33 cellular contexts compared by ENCODE assay signal in the genomic region with DNA sequence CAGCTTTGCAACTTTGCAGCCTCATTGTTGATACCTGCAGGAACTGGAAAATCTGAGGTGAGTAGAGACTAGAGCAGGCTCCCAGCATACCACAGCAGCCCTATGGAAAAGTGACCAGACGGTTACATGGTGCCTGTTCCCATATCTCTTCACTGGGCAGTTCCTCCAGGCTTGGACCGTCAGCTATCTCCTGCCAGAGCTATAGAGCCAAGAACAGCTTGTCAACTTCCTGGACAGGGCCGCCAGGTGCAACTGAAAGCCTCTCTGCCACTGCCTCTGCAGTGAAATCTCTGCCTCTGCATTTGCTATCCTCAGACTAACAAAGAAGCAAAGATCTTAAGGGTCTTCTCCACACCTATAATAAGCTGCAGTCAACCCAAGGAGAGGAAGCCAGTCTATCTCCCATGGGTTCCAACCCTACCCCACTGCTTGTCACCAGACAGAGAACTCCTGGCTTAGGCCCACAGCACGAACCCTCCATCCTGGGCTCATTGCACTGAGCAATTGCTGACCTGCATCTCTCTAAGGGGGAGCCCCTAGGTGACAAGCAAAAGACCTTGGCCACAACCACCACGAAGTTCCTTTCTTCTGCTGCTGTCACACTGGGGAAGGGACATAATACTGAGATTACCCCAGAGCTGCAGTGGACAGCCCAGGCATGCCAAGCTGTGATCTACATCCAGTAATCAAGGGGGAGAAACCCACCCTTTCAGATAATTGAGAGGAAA.
"Had no signal": no experiment of that assay in that cellular context is flagged by ENCODE, and none has a peak within 500 bp of the region (broad histone marks: within the 10 kb centered on the region; RNA-seq: fewer than 3 reads in every experiment).

No MANE protein-coding gene starts in this region.

- ATAC-seq: activated CD8-positive, alpha-beta T cell treated with anti-CD3 and anti-CD28 coated beads for 36 hours; activated naive CD4-positive, alpha-beta T cell treated with anti-CD3 and anti-CD28 coated beads, Interleukin-2, amount 50 U/mL, for 72 hours; activated T-cell treated with anti-CD3 and anti-CD28 coated beads, Interleukin-2, amount 50 U/mL, for 4 hours; activated T-cell treated with anti-CD3 and anti-CD28 coated beads, Interleukin-2, amount 50 U/mL, for 72 hours; activated T-helper 17 cell treated with anti-CD3 and anti-CD28 coated beads, Interleukin-2, amount 50 U/mL, for 72 hours; body of pancreas; T-cell; T-helper 17 cell had no signal

- DNase-seq: activated B cell treated with CpG ODN at 0.5 μM for 24 hours; activated CD4-positive, alpha-beta memory T cell treated with anti-CD3 and anti-CD28 coated beads for 36 hours; activated CD4-positive, alpha-beta T cell treated with anti-CD3 and anti-CD28 coated beads for 4 hours; activated CD4-positive, alpha-beta T cell treated with anti-CD3 and anti-CD28 coated beads, Interleukin-2, amount 10 ng/mL, durations not matched to agents 24 days and 14 days; activated CD4-positive, alpha-beta T cell treated with anti-CD3 and anti-CD28 coated beads, Interleukin-2, amount 50 U/mL, for 1 hour; activated CD4-positive, alpha-beta T cell treated with anti-CD3 and anti-CD28 coated beads, Interleukin-2, amount 50 U/mL, for 4 hours; activated CD4-positive, CD25-positive, alpha-beta regulatory T cell treated with anti-CD3 and anti-CD28 coated beads, Interleukin-2, amount 50 U/mL, for 72 hours; activated CD8-positive, alpha-beta memory T cell treated with anti-CD3 and anti-CD28 coated beads, Interleukin-2, amount 50 U/mL, for 4 hours; activated CD8-positive, alpha-beta T cell treated with anti-CD3 and anti-CD28 coated beads for 36 hours; activated effector memory CD4-positive, alpha-beta T cell treated with anti-CD3 and anti-CD28 coated beads, Interleukin-2, amount 50 U/mL, for 16 hours; activated gamma-delta T cell treated with Interleukin-2 at 50 U/mL for 16 hours; activated naive CD4-positive, alpha-beta T cell; activated naive CD4-positive, alpha-beta T cell treated with anti-CD3 and anti-CD28 coated beads for 36 hours; activated naive CD4-positive, alpha-beta T cell treated with anti-CD3 and anti-CD28 coated beads, Interleukin-2, amount 50 U/mL, for 16 hours; activated naive CD8-positive, alpha-beta T cell treated with anti-CD3 and anti-CD28 coated beads for 36 hours; activated T-cell treated with anti-CD3 and anti-CD28 coated beads for 4 hours; activated T-cell treated with anti-CD3 and anti-CD28 coated beads, Interleukin-2, amount 50 U/mL, for 1 hour; activated T-cell treated with anti-CD3 and anti-CD28 coated beads, Interleukin-2, amount 50 U/mL, for 4 hours; activated T-cell treated with anti-CD3 and anti-CD28 coated beads, Interleukin-2, amount 50 U/mL, for 72 hours; adrenal gland; amniotic stem cell; aorta; body of pancreas; brain microvascular endothelial cell; central memory CD4-positive, alpha-beta T cell; T-cell; T-helper 17 cell; T-helper 9 cell had no signal

- H3K27me3 Mint-ChIP-seq: activated B cell treated with CpG ODN at 0.5 μM for 24 hours; activated CD4-positive, alpha-beta memory T cell treated with anti-CD3 and anti-CD28 coated beads for 36 hours; activated CD4-positive, alpha-beta T cell treated with anti-CD3 and anti-CD28 coated beads, Interleukin-2, amount 10 ng/mL, durations not matched to agents 24 days and 14 days; activated CD8-positive, alpha-beta T cell treated with anti-CD3 and anti-CD28 coated beads for 36 hours; activated naive CD8-positive, alpha-beta T cell treated with anti-CD3 and anti-CD28 coated beads for 36 hours; activated T-helper 17 cell treated with anti-CD3 and anti-CD28 coated beads, Interleukin-2, amount 50 U/mL, for 72 hours; T-cell; T-helper 17 cell had no signal

- H3K27ac Mint-ChIP-seq: activated B cell treated with CpG ODN at 0.5 μM for 24 hours; activated CD4-positive, alpha-beta memory T cell treated with anti-CD3 and anti-CD28 coated beads for 36 hours; activated CD4-positive, alpha-beta T cell treated with anti-CD3 and anti-CD28 coated beads, Interleukin-2, amount 10 ng/mL, durations not matched to agents 24 days and 14 days; activated CD8-positive, alpha-beta T cell treated with anti-CD3 and anti-CD28 coated beads for 36 hours; activated naive CD4-positive, alpha-beta T cell treated with anti-CD3 and anti-CD28 coated beads for 36 hours; activated naive CD4-positive, alpha-beta T cell treated with anti-CD3 and anti-CD28 coated beads, Interleukin-2, amount 50 U/mL, for 72 hours; activated naive CD8-positive, alpha-beta T cell treated with anti-CD3 and anti-CD28 coated beads for 36 hours; activated T-cell treated with anti-CD3 and anti-CD28 coated beads, Interleukin-2, amount 50 U/mL, for 72 hours; activated T-helper 1 cell treated with anti-CD3 and anti-CD28 coated beads, Interleukin-12 subunit alpha, Interleukin-12 subunit beta, Interleukin-2, Interleukin-4 antibody, amounts not matched to agents 30 ng/mL and 10 ng/mL and 1 ng/mL, durations not matched to agents 14 hours and 24 hours and 36 hours; activated T-helper 17 cell treated with anti-CD3 and anti-CD28 coated beads, Interleukin-2, amount 50 U/mL, for 72 hours; T-cell; T-helper 17 cell had no signal

- H3K27ac ChIP-seq: adrenal gland, body of pancreas, brain microvascular endothelial cell, breast epithelium, VCaP had no signal

- H3K4me3 Mint-ChIP-seq: activated B cell treated with CpG ODN at 0.5 μM for 24 hours; activated CD4-positive, alpha-beta memory T cell treated with anti-CD3 and anti-CD28 coated beads for 36 hours; activated CD4-positive, alpha-beta T cell treated with anti-CD3 and anti-CD28 coated beads, Interleukin-2, amount 10 ng/mL, durations not matched to agents 24 days and 14 days; activated CD8-positive, alpha-beta T cell treated with anti-CD3 and anti-CD28 coated beads for 36 hours; activated naive CD4-positive, alpha-beta T cell treated with anti-CD3 and anti-CD28 coated beads for 36 hours; activated naive CD8-positive, alpha-beta T cell treated with anti-CD3 and anti-CD28 coated beads for 36 hours; activated T-cell treated with anti-CD3 and anti-CD28 coated beads, Interleukin-2, amount 50 U/mL, for 4 hours; activated T-cell treated with anti-CD3 and anti-CD28 coated beads, Interleukin-2, amount 50 U/mL, for 72 hours; activated T-helper 1 cell treated with anti-CD3 and anti-CD28 coated beads, Interleukin-12 subunit alpha, Interleukin-12 subunit beta, Interleukin-2, Interleukin-4 antibody, amounts not matched to agents 30 ng/mL and 10 ng/mL and 1 ng/mL, durations not matched to agents 14 hours and 24 hours and 36 hours; activated T-helper 17 cell treated with anti-CD3 and anti-CD28 coated beads, Interleukin-2, amount 50 U/mL, for 72 hours; T-cell; T-helper 17 cell had no signal

- H3K36me3 Mint-ChIP-seq: activated CD4-positive, alpha-beta memory T cell treated with anti-CD3 and anti-CD28 coated beads for 36 hours; activated naive CD4-positive, alpha-beta T cell treated with anti-CD3 and anti-CD28 coated beads, Interleukin-2, amount 50 U/mL, for 72 hours; activated naive CD8-positive, alpha-beta T cell treated with anti-CD3 and anti-CD28 coated beads for 36 hours; T-cell had no signal

- H3K9me3 ChIP-seq: adrenal gland, body of pancreas, breast epithelium had no signal

- H3K27me3 ChIP-seq: adrenal gland, body of pancreas, brain microvascular endothelial cell, breast epithelium had no signal

- H3K4me1 Mint-ChIP-seq: activated CD4-positive, alpha-beta T cell treated with anti-CD3 and anti-CD28 coated beads, Interleukin-2, amount 10 ng/mL, durations not matched to agents 24 days and 14 days; activated naive CD8-positive, alpha-beta T cell treated with anti-CD3 and anti-CD28 coated beads for 36 hours; activated T-helper 17 cell treated with anti-CD3 and anti-CD28 coated beads, Interleukin-2, amount 50 U/mL, for 72 hours; T-cell; T-helper 17 cell had no signal

- H3K4me3 ChIP-seq: adrenal gland, body of pancreas, breast epithelium had no signal

- H3K36me3 ChIP-seq: adrenal gland, brain microvascular endothelial cell, breast epithelium had no signal

- H3K4me1 ChIP-seq: adrenal gland, body of pancreas, breast epithelium had no signal
